In the genomic region with DNA sequence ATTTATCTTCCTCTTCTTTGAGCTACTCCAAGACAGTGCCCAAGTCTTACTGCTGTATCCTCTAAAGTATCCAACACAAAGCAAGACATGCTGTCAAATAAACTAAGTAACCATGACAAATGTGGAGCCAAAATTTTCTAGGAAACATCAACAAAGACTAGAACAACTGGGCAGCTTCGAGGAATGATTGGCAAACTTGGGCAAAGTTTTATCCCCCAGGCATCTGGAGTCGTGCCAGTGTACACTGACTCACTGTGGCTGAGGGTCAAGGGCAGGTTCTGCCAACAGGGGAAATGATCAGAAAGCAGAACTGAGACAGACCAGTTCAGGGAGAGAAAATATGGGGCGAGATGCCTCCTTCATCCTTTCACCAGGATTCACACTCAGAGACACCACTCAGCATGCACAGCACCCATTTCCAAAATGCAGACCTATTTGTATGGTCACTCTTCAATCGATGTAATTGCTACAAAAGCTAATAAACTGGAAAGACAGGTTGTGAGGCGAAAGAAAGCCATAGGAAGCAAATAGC, we compare ENCODE assay signal across 8 cellular contexts.
A peak's percentile ranks its signal among the peaks of the same experiment; 100 is the strongest.
DNase-seq lines count a peak whose midpoint lies in the region; ATAC-seq, FAIRE-seq and TF ChIP-seq lines count a peak whose summit lies in the region.

No MANE protein-coding gene starts in this region.

- DNase-seq in GM12891 (ENCODE audit: insufficient read length, low spot score) = no peak
- DNase-seq in NCI-H748 (lab: John Stamatoyannopoulos, UW; ENCODE audit: unreplicated experiment) = peak; percentile 91
- peak; percentile 65 for DNase-seq in dedifferentiated amniotic fluid mesenchymal stem cell (ENCODE audit: extremely low spot score)
- DNase-seq in occipital lobe (lab: John Stamatoyannopoulos, UW) = peak; percentile 20
- no peak for DNase-seq in NCI-H1436 treated with DMSO at 0.1 percent for 48 hours (lab: John Stamatoyannopoulos, UW)
- no peak for DNase-seq in activated CD4-positive, alpha-beta T cell treated with anti-CD3 and anti-CD28 coated beads for 48 hours
- no peak for DNase-seq in amniotic stem cell (lab: John Stamatoyannopoulos, UW)

- TF ChIP-seq POLR2A in GM12891 (IDR thresholded peaks at IDR 0.05; ENCODE audit: low read depth, low read length) = no peak

- ATAC-seq in HG02571 (IDR thresholded peaks at IDR 0.05; ENCODE audit: unreplicated experiment) = peak; percentile 39

- FAIRE-seq in GM12891 (lab: Jason Lieb, UNC) = peak; percentile 68

TF ChIP-seq in GM12891, 5 proteins besides CTCF, POLR2A, EP300 and RAD21:
- TF ChIP-seq TAF1 (IDR thresholded peaks at IDR 0.05; ENCODE audit: low read depth, low read length) (no peak), POU2F2 (IDR thresholded peaks at IDR 0.05; ENCODE audit: low read depth, low read length) (no peak), SPI1 (IDR thresholded peaks at IDR 0.05; ENCODE audit: low read depth, low read length) (peak; percentile 96)

Comparison
In these comparisons a context has a peak if more than half of its experiments do, and no peak if none do; other contexts are left out.
1. DNase-seq: peak in NCI-H748 (single experiment), dedifferentiated amniotic fluid mesenchymal stem cell (single experiment) and occipital lobe (single experiment); none in GM12891 (single experiment), NCI-H1436 treated with DMSO at 0.1 percent for 48 hours (single experiment), activated CD4-positive, alpha-beta T cell treated with anti-CD3 and anti-CD28 coated beads for 48 hours (single experiment) and amniotic stem cell (single experiment).